18 cellular contexts compared by ENCODE assay signal in genomic region chr12:9033244-9033887, GRCh38. TPM values are rescaled to one million over a fixed set of nuclear protein-coding genes. Genes with fewer than 3 reads are reported as not detected.
DNase-seq lines count a peak whose midpoint lies in the region; ATAC-seq and TF ChIP-seq lines count a peak whose summit lies in the region.
"Had no signal": no experiment of that assay in that cellular context is flagged by ENCODE, and none has a peak within 500 bp of the region (broad histone marks: within the 10 kb centered on the region; RNA-seq: fewer than 3 reads in every experiment).

No MANE protein-coding gene starts in this region.

- intact Hi-C loops in dendritic cell treated with granulocyte-macrophage colony-stimulating factor and Interleukin-4, amounts not matched to agents 40 ng/mL and 50 ng/mL, for 4 days (cut with micrococcal nuclease) = no loop called here
- intact Hi-C loops in Calu3 (cut with micrococcal nuclease; ENCODE audit: unreplicated experiment) = no loop called here

- no peak for DNase-seq in activated naive CD8-positive, alpha-beta T cell treated with anti-CD3 and anti-CD28 coated beads for 36 hours
- DNase-seq in T-cell (no peak), type B pancreatic cell (ENCODE audit: extremely low spot score, unreplicated experiment) (no peak), Calu3 (no peak), GM03348 (ENCODE audit: low spot score) (no peak)
- DNase-seq: DMS79 treated with DMSO at 0.1 percent for 48 hours; NCI-H1436; NCI-H2029; NCI-H2171; NCI-H446; NCI-H69; NK-92 treated with Interleukin-12 subunit alpha and Interleukin-12 subunit beta, amount 100 ng/mL, for 24 hours; RPMI8226; SIG-M5 had no signal

- CTCF ChIA-PET in T-cell (lab: Charles Lee) (interaction anchor here (1.1 to 3.4 kb wide), 4 partner anchors 16 to 82 kb away, joined by 4 to 13 read pairs (median 5); no protein-coding TSS in a partner anchor), Calu3 (lab: Charles Lee) (no interaction called here)

- POLR2A ChIA-PET in T-cell (lab: Charles Lee) = interaction anchor here in 1 of 2 donors (0.6 kb wide), 1 partner anchor 24 kb away, joined by 7 read pairs; no protein-coding TSS in a partner anchor

- H3K27ac Mint-ChIP-seq in activated naive CD8-positive, alpha-beta T cell = peak overlapping the region; percentile 43
- H3K27ac Mint-ChIP-seq in activated naive CD8-positive, alpha-beta T cell treated with anti-CD3 and anti-CD28 coated beads for 36 hours = no peak overlapping the region
- H3K27ac Mint-ChIP-seq in T-cell = peak overlapping the region; percentile 70 to 91
- peak overlapping the region; percentile 25 for H3K27ac Mint-ChIP-seq in dendritic cell treated with granulocyte-macrophage colony-stimulating factor and Interleukin-4, amounts not matched to agents 40 ng/mL and 50 ng/mL, for 4 days
- peak overlapping the region; percentile 17 for H3K27ac Mint-ChIP-seq in type B pancreatic cell
- no peak overlapping the region for H3K27ac Mint-ChIP-seq in Calu3 (ENCODE audit: unreplicated experiment)
- H3K27ac Mint-ChIP-seq: GM23338 had no signal

- no peak overlapping the region for H3K4me3 Mint-ChIP-seq in activated naive CD8-positive, alpha-beta T cell
- H3K4me3 Mint-ChIP-seq in activated naive CD8-positive, alpha-beta T cell treated with anti-CD3 and anti-CD28 coated beads for 36 hours = no peak overlapping the region
- H3K4me3 Mint-ChIP-seq in T-cell = no peak overlapping the region
- no peak overlapping the region for H3K4me3 Mint-ChIP-seq in dendritic cell treated with granulocyte-macrophage colony-stimulating factor and Interleukin-4, amounts not matched to agents 40 ng/mL and 50 ng/mL, for 4 days
- no peak overlapping the region for H3K4me3 Mint-ChIP-seq in type B pancreatic cell
- H3K4me3 Mint-ChIP-seq in Calu3 (ENCODE audit: low read depth, unreplicated experiment) = no peak overlapping the region
- H3K4me3 Mint-ChIP-seq: GM23338 had no signal

- ATAC-seq in T-cell (replicated peaks in 1 of 4) = no peak
- ATAC-seq: GM23338, HCT116 had no signal

- TF ChIP-seq CTCF in type B pancreatic cell (conservative IDR thresholded peaks at IDR 0.05) = no peak
- TF ChIP-seq CTCF in Calu3 (IDR thresholded peaks at IDR 0.05; ENCODE audit: unreplicated experiment) = no peak

- peaks cover 63% of the 10 kb centered on the region for H3K4me1 Mint-ChIP-seq in activated naive CD8-positive, alpha-beta T cell (ENCODE audit: low read depth)
- H3K4me1 Mint-ChIP-seq in activated naive CD8-positive, alpha-beta T cell treated with anti-CD3 and anti-CD28 coated beads for 36 hours = peaks cover 36% of the 10 kb centered on the region
- H3K4me1 Mint-ChIP-seq in T-cell = peaks cover 53 to 74% (median 73%) of the 10 kb centered on the region in 3 donors
- peaks cover 8% of the 10 kb centered on the region for H3K4me1 Mint-ChIP-seq in dendritic cell treated with granulocyte-macrophage colony-stimulating factor and Interleukin-4, amounts not matched to agents 40 ng/mL and 50 ng/mL, for 4 days (ENCODE audit: low read depth)
- H3K4me1 Mint-ChIP-seq in type B pancreatic cell (ENCODE audit: unreplicated experiment) = peaks cover 4% of the 10 kb centered on the region
- H3K4me1 Mint-ChIP-seq in Calu3 (ENCODE audit: low read depth, unreplicated experiment) = no peaks in the 10 kb centered on the region

- no peaks in the 10 kb centered on the region for H3K9me3 Mint-ChIP-seq in activated naive CD8-positive, alpha-beta T cell (ENCODE audit: low read depth)
- peaks cover 7% of the 10 kb centered on the region for H3K9me3 Mint-ChIP-seq in activated naive CD8-positive, alpha-beta T cell treated with anti-CD3 and anti-CD28 coated beads for 36 hours
- H3K9me3 Mint-ChIP-seq in T-cell = no peaks in the 10 kb centered on the region
- no peaks in the 10 kb centered on the region for H3K9me3 Mint-ChIP-seq in dendritic cell treated with granulocyte-macrophage colony-stimulating factor and Interleukin-4, amounts not matched to agents 40 ng/mL and 50 ng/mL, for 4 days
- H3K9me3 Mint-ChIP-seq in type B pancreatic cell = peaks cover 6% of the 10 kb centered on the region
- no peaks in the 10 kb centered on the region for H3K9me3 Mint-ChIP-seq in Calu3 (ENCODE audit: low read depth, unreplicated experiment)

- H3K27me3 Mint-ChIP-seq in activated naive CD8-positive, alpha-beta T cell = no peaks in the 10 kb centered on the region
- no peaks in the 10 kb centered on the region for H3K27me3 Mint-ChIP-seq in activated naive CD8-positive, alpha-beta T cell treated with anti-CD3 and anti-CD28 coated beads for 36 hours
- H3K27me3 Mint-ChIP-seq in T-cell = no peaks in the 10 kb centered on the region
- no peaks in the 10 kb centered on the region for H3K27me3 Mint-ChIP-seq in dendritic cell treated with granulocyte-macrophage colony-stimulating factor and Interleukin-4, amounts not matched to agents 40 ng/mL and 50 ng/mL, for 4 days
- peaks cover 3% of the 10 kb centered on the region for H3K27me3 Mint-ChIP-seq in type B pancreatic cell
- H3K27me3 Mint-ChIP-seq in Calu3 (ENCODE audit: unreplicated experiment) = peaks cover 13% of the 10 kb centered on the region

- peaks cover 11% of the 10 kb centered on the region for H3K36me3 Mint-ChIP-seq in activated naive CD8-positive, alpha-beta T cell
- H3K36me3 Mint-ChIP-seq in activated naive CD8-positive, alpha-beta T cell treated with anti-CD3 and anti-CD28 coated beads for 36 hours = peaks cover 12% of the 10 kb centered on the region
- H3K36me3 Mint-ChIP-seq in T-cell = peaks cover 29% of the 10 kb centered on the region
- no peaks in the 10 kb centered on the region for H3K36me3 Mint-ChIP-seq in dendritic cell treated with granulocyte-macrophage colony-stimulating factor and Interleukin-4, amounts not matched to agents 40 ng/mL and 50 ng/mL, for 4 days (ENCODE audit: low read depth)
- H3K36me3 Mint-ChIP-seq in type B pancreatic cell = peaks cover 7% of the 10 kb centered on the region
- H3K36me3 Mint-ChIP-seq in Calu3 (ENCODE audit: insufficient read depth, unreplicated experiment) = no peaks in the 10 kb centered on the region

- BruUV-seq in Calu3 (replicated peaks; lab: Mats Ljungman, UMichigan) = no TSS peak

RNA-seq across cellular contexts. Expression of gene KLRG1, which starts 44.0 kb away (rescaled TPM):
- 1 to 10 TPM; 2.2 to 3.7 TPM for total RNA-seq in activated naive CD8-positive, alpha-beta T cell treated with anti-CD3 and anti-CD28 coated beads for 36 hours
- total RNA-seq in T-cell (10 to 100 TPM; 11.9 to 80.4 (median 28.0) TPM), type B pancreatic cell (ENCODE audit: low replicate concordance) (1.6 and 4.4 TPM in 2 replicates), Calu3 (2022) (0.38 and 0.66 TPM in 2 replicates)

Comparison
In these comparisons a context has a peak if more than half of its experiments do, and no peak if none do; other contexts are left out.
1. H3K27ac Mint-ChIP-seq: peak in activated naive CD8-positive, alpha-beta T cell (single experiment), T-cell (2 of 2), dendritic cell treated with granulocyte-macrophage colony-stimulating factor and Interleukin-4, amounts not matched to agents 40 ng/mL and 50 ng/mL, for 4 days (single experiment) and type B pancreatic cell (single experiment); none in activated naive CD8-positive, alpha-beta T cell treated with anti-CD3 and anti-CD28 coated beads for 36 hours (single experiment) and Calu3 (single experiment).